19 cellular contexts compared by ENCODE assay signal in genomic region chr9:122348288-122348777, GRCh38. TPM values are rescaled to one million over a fixed set of nuclear protein-coding genes. Genes with fewer than 3 reads are reported as not detected.
DNase-seq lines count a peak whose midpoint lies in the region; ATAC-seq and TF ChIP-seq lines count a peak whose summit lies in the region.
"Had no signal": no experiment of that assay in that cellular context is flagged by ENCODE, and none has a peak within 500 bp of the region (broad histone marks: within the 10 kb centered on the region; RNA-seq: fewer than 3 reads in every experiment).

No MANE protein-coding gene starts in this region.

- in situ Hi-C loops in G401 (cut with HindIII; ENCODE audit: low sequenced_read_pairs) = no loop called here

- peaks cover 27% of the 10 kb centered on the region for H3K4me1 Mint-ChIP-seq in CD8-positive, alpha-beta T cell (ENCODE audit: low read depth)
- H3K4me1 Mint-ChIP-seq in WTC11 = peaks cover 16% of the 10 kb centered on the region
- H3K4me1 Mint-ChIP-seq in naive B cell = peaks cover 4 to 10% (median 6%) of the 10 kb centered on the region in 3 donors

- no peaks in the 10 kb centered on the region for H3K36me3 Mint-ChIP-seq in CD8-positive, alpha-beta T cell
- 0 out of 2 replicates have a peak, but pooled peaks cover 3% of the 10 kb centered on the region for H3K36me3 Mint-ChIP-seq in WTC11
- no peaks in the 10 kb centered on the region for H3K36me3 Mint-ChIP-seq in naive B cell

- peak overlapping the region; percentile 43; the same call in 1 of the 2 replicates for H3K27ac ChIP-seq in BLaER1
- no peak overlapping the region for H3K27ac ChIP-seq in CD8-positive, alpha-beta T cell (ENCODE audit: low read depth, low read length)
- H3K27ac ChIP-seq: GM23248 had no signal

- no peaks in the 10 kb centered on the region for H4K20me1 ChIP-seq in BLaER1

- POLR2A ChIA-PET in CD8-positive, alpha-beta T cell (lab: Charles Lee) = interaction anchor here (0.6 to 1.2 kb wide), 2 partner anchors 9 to 21 kb away, joined by 3 read pairs; no protein-coding TSS in a partner anchor
- POLR2A ChIA-PET in WTC11 (lab: Charles Lee) = no interaction called here

- CTCF ChIA-PET in CD8-positive, alpha-beta T cell (lab: Charles Lee) = interaction anchor here (0.6 to 16.7 kb wide), 3 partner anchors 224 to 256 kb away, joined by 3 to 316 read pairs (median 144); no protein-coding TSS in a partner anchor
- CTCF ChIA-PET in WTC11 (lab: Charles Lee) = interaction anchor here (0.9 to 8.8 kb wide), 5 partner anchors 8 to 253 kb away, joined by 3 to 366 read pairs (median 3); no protein-coding TSS in a partner anchor

- no peak for DNase-seq in CD8-positive, alpha-beta T cell
- DNase-seq in WTC11 (ENCODE audit: low spot score) = no peak
- no peak for DNase-seq in naive B cell
- no peak for DNase-seq in G401 (ENCODE audit: low spot score)
- DNase-seq in NCI-H187 treated with DMSO at 0.1 percent for 48 hours (lab: John Stamatoyannopoulos, UW) = no peak
- no peak for DNase-seq in NCI-H510A treated with DMSO at 0.1 percent for 48 hours (lab: John Stamatoyannopoulos, UW)
- no peak for DNase-seq in cerebellar nuclear complex (lab: John Stamatoyannopoulos, UW)
- DNase-seq: COR-L47; esophagus squamous epithelium; GM23248; left lung; NCI-H1436 treated with DMSO at 0.1 percent for 48 hours; NCI-H82; stimulated activated CD4-positive, alpha-beta T cell treated with anti-CD3 and anti-CD28 coated beads, Interleukin-4, amount 100 ng/mL, for 24 hours had no signal

- TF ChIP-seq CTCF in CD8-positive, alpha-beta T cell (IDR thresholded peaks at IDR 0.05) = no peak
- TF ChIP-seq CTCF in WTC11 (IDR thresholded peaks at IDR 0.05) = no peak

- H3K27ac Mint-ChIP-seq in CD8-positive, alpha-beta T cell = peak overlapping the region; percentile 27
- no peak overlapping the region for H3K27ac Mint-ChIP-seq in WTC11
- no peak overlapping the region for H3K27ac Mint-ChIP-seq in naive B cell
- H3K27ac Mint-ChIP-seq: T-helper 1 cell treated with Interleukin-12 subunit alpha and Interleukin-12 subunit beta and Interleukin-4 antibody, amounts not matched to agents 30 μg/mL and 1 μg/mL, for 36 hours had no signal

- ATAC-seq in CD8-positive, alpha-beta T cell = no peak
- ATAC-seq in WTC11 (no peak; the same call in 1 of the 2 replicates), naive B cell (ENCODE audit: low read depth in 2 of 2) (no peak)
- ATAC-seq: left lung had no signal

- no peaks in the 10 kb centered on the region for H3K36me3 ChIP-seq in BLaER1
- no peaks in the 10 kb centered on the region for H3K36me3 ChIP-seq in CD8-positive, alpha-beta T cell (ENCODE audit: insufficient read depth, low read length)
- H3K36me3 ChIP-seq: esophagus squamous epithelium, left lung, upper lobe of left lung had no signal

- H3K27me3 ChIP-seq in BLaER1 = peaks cover 32% of the 10 kb centered on the region
- H3K27me3 ChIP-seq in CD8-positive, alpha-beta T cell (ENCODE audit: insufficient read depth, low read length) = no peaks in the 10 kb centered on the region
- H3K27me3 ChIP-seq: upper lobe of left lung had no signal

- H3K27me3 Mint-ChIP-seq in CD8-positive, alpha-beta T cell (ENCODE audit: low read depth) = peaks cover 24% of the 10 kb centered on the region
- H3K27me3 Mint-ChIP-seq in WTC11 (ENCODE audit: low read depth) (peaks cover 35% of the 10 kb centered on the region), naive B cell (peaks cover 41 to 56% (median 47%) of the 10 kb centered on the region in 3 donors)

- intact Hi-C loops in CD8-positive, alpha-beta T cell (cut with DNase I, micrococcal nuclease) = loop anchor here in 1 of 2 experiments (5.0 kb wide), 1 partner anchor 796 kb away; no protein-coding TSS in a partner anchor

- H3K9me3 Mint-ChIP-seq in CD8-positive, alpha-beta T cell = peaks cover 2% of the 10 kb centered on the region
- H3K9me3 Mint-ChIP-seq in WTC11 (peaks cover 4% of the 10 kb centered on the region), naive B cell (peaks cover 0 to 9% (median 6%) of the 10 kb centered on the region in 7 donors)
- H3K9me3 Mint-ChIP-seq: central memory CD8-positive, alpha-beta T cell; T-helper 1 cell treated with Interleukin-12 subunit alpha and Interleukin-12 subunit beta and Interleukin-4 antibody, amounts not matched to agents 30 μg/mL and 1 μg/mL, for 36 hours had no signal

- peaks cover 28% of the 10 kb centered on the region for H3K4me1 ChIP-seq in BLaER1
- H3K4me1 ChIP-seq in CD8-positive, alpha-beta T cell (ENCODE audit: insufficient read depth, low read length) = peaks cover 21% of the 10 kb centered on the region

- H3K9ac ChIP-seq in BLaER1 = no peak overlapping the region
- H3K9ac ChIP-seq: GM23248 had no signal

- peaks cover 9% of the 10 kb centered on the region for H3K9me3 ChIP-seq in BLaER1
- no peaks in the 10 kb centered on the region for H3K9me3 ChIP-seq in CD8-positive, alpha-beta T cell (ENCODE audit: low read length)
- H3K9me3 ChIP-seq: upper lobe of left lung had no signal

- peak overlapping the region; percentile 33 for H3K4me3 Mint-ChIP-seq in CD8-positive, alpha-beta T cell
- no peak overlapping the region for H3K4me3 Mint-ChIP-seq in WTC11
- H3K4me3 Mint-ChIP-seq in naive B cell = peak overlapping the region in 6 of 8 donors; percentile 4 to 56 (median 10)

- H3K4me3 ChIP-seq in BLaER1 = no peak overlapping the region
- no peak overlapping the region for H3K4me3 ChIP-seq in CD8-positive, alpha-beta T cell (ENCODE audit: low read depth, low read length)
- H3K4me3 ChIP-seq: smooth muscle cell, upper lobe of left lung had no signal

- peak overlapping the region; percentile 93 for H3K4me2 ChIP-seq in BLaER1

TF ChIP-seq in WTC11, 78 proteins besides CTCF, POLR2A, EP300 and RAD21:
- TF ChIP-seq JUN (CRISPR knock-in tag; IDR thresholded peaks at IDR 0.05) (no peak), ZNF121 (CRISPR knock-in tag; IDR thresholded peaks at IDR 0.05) (peak; percentile 61; the same call in 1 of the 2 replicates)

RNA-seq across cellular contexts. Expression of gene PTGS1, which starts 22.5 kb away (rescaled TPM):
- not detected for total RNA-seq in CD8-positive, alpha-beta T cell
- 0.89 to 1.1 TPM (median 1.0 TPM) in 3 replicates for total RNA-seq in WTC11 (2021)
- 10 to 100 TPM; 18.2 to 37.6 (median 24.7) TPM for polyA plus RNA-seq in naive B cell (ENCODE audit: low read depth in 6 of 6)
- total RNA-seq in G401 (2014; rRNA removed; shearing (Covaris generic)) = not detected in 2 replicates
